ENCODE assay signal across 1 cellular context in the genomic region with DNA sequence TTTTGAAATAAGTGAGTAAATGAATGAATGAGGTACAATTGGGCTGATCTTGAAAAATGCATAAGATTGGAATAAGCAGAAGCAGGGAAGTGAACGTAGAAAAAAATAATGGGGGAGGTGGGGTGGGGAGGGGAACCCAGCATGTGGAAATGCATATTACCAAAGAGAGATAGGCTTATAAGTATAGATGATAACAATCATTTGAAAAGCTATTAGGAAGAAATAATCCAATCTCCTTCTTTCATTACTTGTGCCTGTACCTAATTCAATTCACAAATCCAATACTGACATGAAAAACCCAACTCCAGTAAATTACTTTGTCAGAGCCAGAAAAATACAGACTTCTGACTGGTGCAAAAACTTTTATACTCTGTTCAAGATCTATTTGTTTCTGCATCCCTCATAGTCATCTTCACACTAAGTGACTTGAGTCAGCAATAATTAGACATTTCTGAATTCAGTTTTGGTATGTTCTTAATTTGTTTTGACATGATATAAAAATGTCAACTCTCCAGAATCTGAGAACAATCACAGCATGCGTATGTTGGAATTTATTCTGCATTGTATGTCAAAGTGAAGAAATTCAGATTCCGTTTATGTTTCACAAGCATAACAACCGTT.
TF ChIP-seq lines count a peak whose summit lies in the region.

No MANE protein-coding gene starts in this region.

TF ChIP-seq in SK-N-SH, 30 proteins besides CTCF, POLR2A, EP300 and RAD21 (continued from another document):
- TF ChIP-seq MXI1 (IDR thresholded peaks at IDR 0.05; ENCODE audit: low read depth, low read length), result peak; percentile 42; the same call in 1 of the 2 replicates
- peak; percentile 52 for TF ChIP-seq CHD2 (IDR thresholded peaks at IDR 0.05; ENCODE audit: low read length, partially characterized antibody)
- TF ChIP-seq GATA2 (CRISPR knock-in tag; IDR thresholded peaks at IDR 0.05), result peak; percentile 49
- TF ChIP-seq FOXM1 (IDR thresholded peaks at IDR 0.05; ENCODE audit: low read depth), result no peak
